In genomic region chr14:92649934-92650545, GRCh38 we compare ENCODE assay signal across 10 cellular contexts.
DNase-seq lines count a peak whose midpoint lies in the region; ATAC-seq, FAIRE-seq and TF ChIP-seq lines count a peak whose summit lies in the region.
"Had no signal": no experiment of that assay in that cellular context is flagged by ENCODE, and none has a peak within 500 bp of the region (broad histone marks: within the 10 kb centered on the region; RNA-seq: fewer than 3 reads in every experiment).

No MANE protein-coding gene starts in this region.

- POLR2A ChIA-PET in GM12878 (lab: Charles Lee): interaction anchor here (1.1 to 1.9 kb wide), 2 partner anchors 25 to 34 kb away, joined by 4 read pairs; no protein-coding TSS in a partner anchor

- DNase-seq in activated CD8-positive, alpha-beta memory T cell treated with anti-CD3 and anti-CD28 coated beads, Interleukin-2, amount 10 ng/mL, durations not matched to agents 7 days and 5 days: no peak
- no peak for DNase-seq in activated CD8-positive, alpha-beta memory T cell treated with anti-CD3 and anti-CD28 coated beads, Interleukin-2, amount 50 U/mL, for 4 hours
- no peak for DNase-seq in GM12878 (ENCODE audit: low read depth, low spot score)
- peak; percentile 86 to 89 for DNase-seq in left lung
- peak; percentile 68 to 80 for DNase-seq in tibial nerve (ENCODE audit: low spot score in 2 of 2)
- DNase-seq in stimulated activated CD4-positive, alpha-beta T cell treated with anti-CD3 and anti-CD28 coated beads, Interleukin-1b, Interleukin-23, amount 100 ng/mL, for 48 hours: no peak

- H3K36me3 ChIP-seq in GM12878 (ENCODE audit: control insufficient read depth in 2 of 2, insufficient read depth in 2 of 2, low read length in 1 of 2): no peaks in the 10 kb centered on the region; a peak in 1 of 4 replicates
- peaks cover 0 to 26% of the 10 kb centered on the region in 2 donors for H3K36me3 ChIP-seq in left lung
- peaks cover 0 to 15% (median 0%) of the 10 kb centered on the region in 3 donors for H3K36me3 ChIP-seq in tibial nerve
- H3K36me3 ChIP-seq: SJSA1 had no signal

- in situ Hi-C loops in GM12878 (cut with MboI): no loop called here

- no peak for ATAC-seq in activated CD8-positive, alpha-beta memory T cell treated with anti-CD3 and anti-CD28 coated beads, Interleukin-2, amount 10 ng/mL, durations not matched to agents 7 days and 5 days
- ATAC-seq in GM12878: no peak
- ATAC-seq in left lung: peak; percentile 77
- no peak for ATAC-seq in HG02938 (IDR thresholded peaks at IDR 0.05; ENCODE audit: unreplicated experiment)
- no peak for ATAC-seq in GM19463 (IDR thresholded peaks at IDR 0.05; ENCODE audit: unreplicated experiment)

- no peaks in the 10 kb centered on the region for H4K20me1 ChIP-seq in GM12878 (ENCODE audit: control insufficient read depth, insufficient read depth)

- intact Hi-C loops in GM12878 (cut with micrococcal nuclease; ENCODE audit: unreplicated experiment): no loop called here
- intact Hi-C loops in left lung (cut with DNase I): no loop called here

- 98% methylated on average over 17 of the region's 17 CpGs for whole genome bisulfite sequencing in GM12878 (ENCODE audit: insufficient coverage, insufficient replicate concordance, low lambda C conversion rate, missing lambda C conversion rate)
- WGBS in tibial nerve, 2 donors: 77 to 86% methylated on average over 15 to 17 of the region's 17 CpGs

- no peak overlapping the region for H3K4me3 ChIP-seq in GM12878
- H3K4me3 ChIP-seq in left lung: no peak overlapping the region
- H3K4me3 ChIP-seq in tibial nerve: no peak overlapping the region
- H3K4me3 ChIP-seq: SJSA1 had no signal

- peaks cover 38% of the 10 kb centered on the region for H3K4me1 ChIP-seq in GM12878 (ENCODE audit: control insufficient read depth, insufficient read depth, low read length)
- peaks cover 23 to 84% of the 10 kb centered on the region in 2 donors for H3K4me1 ChIP-seq in left lung
- peaks cover 0 to 41% (median 15%) of the 10 kb centered on the region in 4 donors for H3K4me1 ChIP-seq in tibial nerve

- H3K27me3 Mint-ChIP-seq in activated CD8-positive, alpha-beta memory T cell treated with anti-CD3 and anti-CD28 coated beads, Interleukin-2, amount 10 ng/mL, durations not matched to agents 7 days and 5 days: no peaks in the 10 kb centered on the region

- BruUV-seq in GM12878 (replicated peaks; lab: Mats Ljungman, UMichigan): no TSS peak

- TF ChIP-seq CTCF in GM12878 (IDR thresholded peaks at IDR 0.05 in 2 of 3, conservative IDR thresholded peaks at IDR 0.05 in 1 of 3; ENCODE audit: control insufficient read depth in 2 of 3, extremely low read depth in 1 of 3, insufficient read depth in 1 of 3, low read depth in 3 of 3, low read length in 3 of 3) (no peak), left lung (IDR thresholded peaks at IDR 0.05) (no peak), tibial nerve (IDR thresholded peaks at IDR 0.05) (no peak)

- H3K79me2 ChIP-seq in GM12878 (ENCODE audit: control insufficient read depth, insufficient read depth, low read length): peaks cover 23% of the 10 kb centered on the region

- CTCF ChIA-PET in activated CD8-positive, alpha-beta memory T cell treated with anti-CD3 and anti-CD28 coated beads, Interleukin-2, amount 10 ng/mL, durations not matched to agents 7 days and 5 days (lab: Charles Lee): interaction anchor here (2.1 kb wide), 1 partner anchor 35 kb away, joined by 10 read pairs; no protein-coding TSS in a partner anchor
- CTCF ChIA-PET in GM12878 (lab: Yijun Ruan, JAX): interaction anchor here (1.2 to 5.4 kb wide), 4 partner anchors 10 to 51 kb away, joined by 3 to 40 read pairs (median 5); no protein-coding TSS in a partner anchor

- no peak for FAIRE-seq in GM12878 (lab: Jason Lieb, UNC)

- TF ChIP-seq EP300 in GM12878 (IDR thresholded peaks at IDR 0.05; ENCODE audit: borderline replicate concordance in 1 of 2, control insufficient read depth in 1 of 2, low read depth in 2 of 2, low read length in 2 of 2): no peak
- peak in 1 of 2 donors; percentile 84 for TF ChIP-seq EP300 in tibial nerve (IDR thresholded peaks at IDR 0.05)

- H2AFZ ChIP-seq in GM12878 (ENCODE audit: control insufficient read depth, low read depth, low read length): no peak overlapping the region

- TF ChIP-seq POLR2A in GM12878 (IDR thresholded peaks at IDR 0.05; ENCODE audit: low read depth, low read length) (no peak), tibial nerve (IDR thresholded peaks at IDR 0.05) (no peak)

- SMC1A ChIA-PET in GM12878 (lab: Charles Lee; ENCODE audit: uncharacterized antibody, unreplicated experiment): interaction anchor here (1.0 to 5.3 kb wide), 8 partner anchors 14 to 184 kb away, joined by 3 to 38 read pairs (median 4); no protein-coding TSS in a partner anchor

- TF ChIP-seq RAD21 in GM12878 (IDR thresholded peaks at IDR 0.05; ENCODE audit: insufficient read depth, low read depth, low read length): no peak

- peak overlapping the region; percentile 89; the same call in 1 of the 2 replicates for H3K27ac ChIP-seq in GM12878 (ENCODE audit: control insufficient read depth, insufficient read depth)
- peak overlapping the region; percentile 87 for H3K27ac ChIP-seq in left lung
- peak overlapping the region; percentile 22 to 85 (median 72) for H3K27ac ChIP-seq in tibial nerve
- H3K27ac ChIP-seq: SJSA1 had no signal

- H3K27me3 ChIP-seq in GM12878 (replicated peaks in 1 of 2; ENCODE audit: control insufficient read depth in 2 of 2, insufficient read depth in 2 of 2, low read length in 1 of 2) (no peaks in the 10 kb centered on the region), left lung (no peaks in the 10 kb centered on the region), tibial nerve (no peaks in the 10 kb centered on the region)
- H3K27me3 ChIP-seq: SJSA1 had no signal

- H3K9ac ChIP-seq in GM12878 (ENCODE audit: control insufficient read depth, insufficient read depth, low read length): no peak overlapping the region

- peaks cover 39% of the 10 kb centered on the region for H3K36me3 Mint-ChIP-seq in activated CD8-positive, alpha-beta memory T cell treated with anti-CD3 and anti-CD28 coated beads, Interleukin-2, amount 10 ng/mL, durations not matched to agents 7 days and 5 days

- H3K27ac Mint-ChIP-seq in activated CD8-positive, alpha-beta memory T cell treated with anti-CD3 and anti-CD28 coated beads, Interleukin-2, amount 10 ng/mL, durations not matched to agents 7 days and 5 days: peak overlapping the region; percentile 93

- peaks cover 2% of the 10 kb centered on the region for H3K9me3 Mint-ChIP-seq in activated CD8-positive, alpha-beta memory T cell treated with anti-CD3 and anti-CD28 coated beads, Interleukin-2, amount 10 ng/mL, durations not matched to agents 7 days and 5 days (ENCODE audit: low read depth)

- RAD21 ChIA-PET in GM12878 (lab: Charles Lee; ENCODE audit: unreplicated experiment): interaction anchor here (1.0 to 8.5 kb wide), 7 partner anchors 16 to 131 kb away, joined by 4 to 101 read pairs (median 14); no protein-coding TSS in a partner anchor

- H3K4me3 Mint-ChIP-seq in activated CD8-positive, alpha-beta memory T cell treated with anti-CD3 and anti-CD28 coated beads, Interleukin-2, amount 10 ng/mL, durations not matched to agents 7 days and 5 days: no peak overlapping the region

- H3K9me3 ChIP-seq in GM12878 (replicated peaks; ENCODE audit: control insufficient read depth, insufficient read depth, low read length) (peaks cover 1% of the 10 kb centered on the region; the same call in 2 of the 3 replicates), left lung (peaks cover 0 to 2% of the 10 kb centered on the region in 2 donors), tibial nerve (peaks cover 0 to 4% (median 0%) of the 10 kb centered on the region in 4 donors)
- H3K9me3 ChIP-seq: Caco-2, SJSA1 had no signal

- H3K4me2 ChIP-seq in GM12878 (ENCODE audit: control insufficient read depth, insufficient read depth): no peak overlapping the region

- H3K4me1 Mint-ChIP-seq in activated CD8-positive, alpha-beta memory T cell treated with anti-CD3 and anti-CD28 coated beads, Interleukin-2, amount 10 ng/mL, durations not matched to agents 7 days and 5 days: peaks cover 81% of the 10 kb centered on the region

TF ChIP-seq in GM12878, 131 proteins besides CTCF, POLR2A, EP300 and RAD21 (continues in another document):
- TF ChIP-seq PKNOX1 (IDR thresholded peaks at IDR 0.05) (no peak), PRDM15 (CRISPR knock-in tag; IDR thresholded peaks at IDR 0.05) (no peak), SP1 (IDR thresholded peaks at IDR 0.05; ENCODE audit: low read depth, low read length) (no peak), SIX5 (IDR thresholded peaks at IDR 0.05; ENCODE audit: low read depth, low read length, severe bottlenecking) (no peak), HDGF (IDR thresholded peaks at IDR 0.05) (no peak)

Comparison
In these comparisons a context has a peak if more than half of its experiments do, and no peak if none do; other contexts are left out.
1. DNase-seq: peak in left lung (2 of 2) and tibial nerve (2 of 2); none in activated CD8-positive, alpha-beta memory T cell treated with anti-CD3 and anti-CD28 coated beads, Interleukin-2, amount 10 ng/mL, durations not matched to agents 7 days and 5 days (single experiment), activated CD8-positive, alpha-beta memory T cell treated with anti-CD3 and anti-CD28 coated beads, Interleukin-2, amount 50 U/mL, for 4 hours (single experiment), GM12878 (single experiment) and stimulated activated CD4-positive, alpha-beta T cell treated with anti-CD3 and anti-CD28 coated beads, Interleukin-1b, Interleukin-23, amount 100 ng/mL, for 48 hours (single experiment).
2. Peak in every context shown above with its lines, with median percentiles within 50 percentile points of each other: H3K27ac ChIP-seq.